In genomic region chr4:159268607-159269006, GRCh38 we compare ENCODE assay signal across 20 cellular contexts.
DNase-seq lines count a peak whose midpoint lies in the region.
"Had no signal": no experiment of that assay in that cellular context is flagged by ENCODE, and none has a peak within 500 bp of the region (broad histone marks: within the 10 kb centered on the region; RNA-seq: fewer than 3 reads in every experiment).

No MANE protein-coding gene starts in this region.

- H3K27ac ChIP-seq in mesenchymal stem cell (ENCODE audit: low read length, poor library complexity, severe bottlenecking) (no peak overlapping the region), substantia nigra (ENCODE audit: low read depth, low read length, poor library complexity, severe bottlenecking) (peak overlapping the region; percentile 42)
- H3K27ac ChIP-seq: PC-9, SJCRH30, testis had no signal

- peaks cover under 1% of the 10 kb centered on the region for H3K4me1 ChIP-seq in mesenchymal stem cell (ENCODE audit: control insufficient read depth, insufficient read depth, low read depth, low read length)

- no peaks in the 10 kb centered on the region for H3K9me3 ChIP-seq in mesenchymal stem cell (ENCODE audit: control insufficient read depth, low read length)
- H3K9me3 ChIP-seq: SJCRH30, testis had no signal

- no peak overlapping the region for H2BK120ac ChIP-seq in mesenchymal stem cell (ENCODE audit: low read depth, low read length)

- H3K14ac ChIP-seq in mesenchymal stem cell (ENCODE audit: low read length in 2 of 2), result no peak overlapping the region

- no peaks in the 10 kb centered on the region for H3K27me3 ChIP-seq in mesenchymal stem cell (ENCODE audit: control insufficient read depth in 1 of 2, insufficient read depth in 1 of 2, low read length in 2 of 2)
- H3K27me3 ChIP-seq: SJCRH30, testis had no signal

- no peak overlapping the region for H4K8ac ChIP-seq in mesenchymal stem cell (ENCODE audit: low read length)

- H3K79me1 ChIP-seq in mesenchymal stem cell (replicated peaks; ENCODE audit: low read length, poor library complexity, severe bottlenecking), result peaks cover 11% of the 10 kb centered on the region

- H3K9ac ChIP-seq in mesenchymal stem cell (ENCODE audit: low read length), result peak overlapping the region; percentile 69

- no peak overlapping the region for H3K4me2 ChIP-seq in mesenchymal stem cell (ENCODE audit: low read length, poor library complexity, severe bottlenecking)
- H3K4me2 ChIP-seq: PC-9 had no signal

- no peak overlapping the region for H2BK12ac ChIP-seq in mesenchymal stem cell (ENCODE audit: low read length in 2 of 2)

- H2BK5ac ChIP-seq in mesenchymal stem cell (ENCODE audit: low read depth, low read length, poor library complexity, severe bottlenecking), result no peak overlapping the region

- no peak overlapping the region for H3K23ac ChIP-seq in mesenchymal stem cell (ENCODE audit: low read length in 2 of 2)

- H3K4ac ChIP-seq in mesenchymal stem cell (ENCODE audit: low read depth in 1 of 2, low read length in 2 of 2), result no peak overlapping the region

- DNase-seq in RPMI7951 (ENCODE audit: low read depth) (peak; percentile 28), cerebellar cortex (ENCODE audit: low spot score) (peak; percentile 34), mesenchymal stem cell (no peak), substantia nigra (lab: John Stamatoyannopoulos, UW) (no peak), GOT3 (lab: John Stamatoyannopoulos, UW) (no peak), NCI-H226 (no peak), CD1c-positive myeloid dendritic cell (ENCODE audit: extremely low spot score) (no peak)
- DNase-seq in stimulated activated CD4-positive, alpha-beta T cell treated with anti-CD3 and anti-CD28 coated beads, Interleukin-2, amount 100 ng/mL, for 48 hours, result no peak
- DNase-seq: activated B cell treated with CpG ODN at 0.5 μM for 24 hours; activated CD4-positive, alpha-beta memory T cell treated with anti-CD3 and anti-CD28 coated beads, Interleukin-2, amount 10 ng/mL, durations not matched to agents 7 days and 5 days; activated T-cell treated with anti-CD3 and anti-CD28 coated beads, Interleukin-2, amount 50 U/mL, for 48 hours; DMS79 treated with DMSO at 0.1 percent for 48 hours; HFFc6; immature natural killer cell; KBM-7; naive thymus-derived CD8-positive, alpha-beta T cell; NCI-H1694; PC-9; SJCRH30; testis had no signal

- no peak overlapping the region for H2BK15ac ChIP-seq in mesenchymal stem cell (ENCODE audit: low read depth, poor library complexity, severe bottlenecking)

- H2AK5ac ChIP-seq in mesenchymal stem cell (ENCODE audit: low read length, severe bottlenecking), result no peak overlapping the region

- H4K91ac ChIP-seq in mesenchymal stem cell (ENCODE audit: low read length), result no peak overlapping the region

- no peak overlapping the region for H2AFZ ChIP-seq in mesenchymal stem cell (ENCODE audit: low read depth, low read length)
- H2AFZ ChIP-seq: PC-9 had no signal

- WGBS in mesenchymal stem cell, result 92% methylated on average over 2 of the region's 4 CpGs

- no peak overlapping the region for H3K18ac ChIP-seq in mesenchymal stem cell (ENCODE audit: low read depth in 1 of 2, low read length in 2 of 2)

- H3K4me3 ChIP-seq in mesenchymal stem cell (ENCODE audit: insufficient read depth in 1 of 2, low read depth in 1 of 2, low read length in 2 of 2), result no peak overlapping the region
- H3K4me3 ChIP-seq: PC-9, SJCRH30, testis had no signal

- H3K36me3 ChIP-seq in mesenchymal stem cell (ENCODE audit: control insufficient read depth in 1 of 2, insufficient read depth in 2 of 2, low read depth in 1 of 2, low read length in 2 of 2), result peaks cover 0 to 2% of the 10 kb centered on the region in 2 experiments
- H3K36me3 ChIP-seq: SJCRH30 had no signal

Comparison
In these comparisons a context has a peak if more than half of its experiments do, and no peak if none do; other contexts are left out.
1. DNase-seq: peak in RPMI7951 (single experiment) and cerebellar cortex (single experiment); none in mesenchymal stem cell (single experiment), substantia nigra (0 of 49), stimulated activated CD4-positive, alpha-beta T cell treated with anti-CD3 and anti-CD28 coated beads, Interleukin-2, amount 100 ng/mL, for 48 hours (0 of 2), GOT3 (single experiment), NCI-H226 (single experiment) and CD1c-positive myeloid dendritic cell (single experiment).